Comparison of ENCODE assay signal across 1 cellular context in the genomic region with DNA sequence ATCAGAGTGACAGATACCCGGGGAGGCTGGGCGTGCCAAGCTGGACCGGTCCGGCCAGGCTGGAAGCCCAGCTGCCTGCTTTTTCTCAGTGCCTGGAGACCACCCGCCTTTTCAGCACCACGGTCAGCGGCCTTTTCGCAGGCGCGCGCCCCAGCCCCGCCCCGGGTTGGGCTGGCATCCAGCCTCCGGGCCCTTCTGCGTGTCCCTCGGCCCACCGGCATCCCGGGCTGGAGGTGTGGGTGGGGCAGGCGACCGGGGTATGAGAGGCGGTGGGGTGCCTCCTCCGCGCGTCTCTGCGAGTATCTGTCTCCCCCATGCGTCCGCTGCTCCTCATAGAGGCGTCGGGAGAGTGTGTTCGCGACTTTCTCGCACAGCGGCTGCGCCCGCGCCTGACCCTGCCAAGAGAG.
TF ChIP-seq lines count a peak whose summit lies in the region.

No MANE protein-coding gene starts in this region.

TF ChIP-seq in HepG2, 621 proteins besides CTCF, POLR2A, EP300 and RAD21 (continued from another document and continues in another):
- TF ChIP-seq, protein P1, sequence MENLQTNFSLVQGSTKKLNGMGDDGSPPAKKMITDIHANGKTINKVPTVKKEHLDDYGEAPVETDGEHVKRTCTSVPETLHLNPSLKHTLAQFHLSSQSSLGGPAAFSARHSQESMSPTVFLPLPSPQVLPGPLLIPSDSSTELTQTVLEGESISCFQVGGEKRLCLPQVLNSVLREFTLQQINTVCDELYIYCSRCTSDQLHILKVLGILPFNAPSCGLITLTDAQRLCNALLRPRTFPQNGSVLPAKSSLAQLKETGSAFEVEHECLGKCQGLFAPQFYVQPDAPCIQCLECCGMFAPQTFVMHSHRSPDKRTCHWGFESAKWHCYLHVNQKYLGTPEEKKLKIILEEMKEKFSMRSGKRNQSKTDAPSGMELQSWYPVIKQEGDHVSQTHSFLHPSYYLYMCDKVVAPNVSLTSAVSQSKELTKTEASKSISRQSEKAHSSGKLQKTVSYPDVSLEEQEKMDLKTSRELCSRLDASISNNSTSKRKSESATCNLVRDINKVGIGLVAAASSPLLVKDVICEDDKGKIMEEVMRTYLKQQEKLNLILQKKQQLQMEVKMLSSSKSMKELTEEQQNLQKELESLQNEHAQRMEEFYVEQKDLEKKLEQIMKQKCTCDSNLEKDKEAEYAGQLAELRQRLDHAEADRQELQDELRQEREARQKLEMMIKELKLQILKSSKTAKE (CRISPR knock-in tag; IDR thresholded peaks at IDR 0.05; ENCODE audit: borderline replicate concordance): 0 out of 2 replicates have a peak, but pooled peaks have one; percentile 42
- TF ChIP-seq, protein P2, sequence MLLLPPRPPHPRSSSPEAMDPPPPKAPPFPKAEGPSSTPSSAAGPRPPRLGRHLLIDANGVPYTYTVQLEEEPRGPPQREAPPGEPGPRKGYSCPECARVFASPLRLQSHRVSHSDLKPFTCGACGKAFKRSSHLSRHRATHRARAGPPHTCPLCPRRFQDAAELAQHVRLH (CRISPR knock-in tag; IDR thresholded peaks at IDR 0.05; ENCODE audit: borderline replicate concordance, low read depth): peak; percentile 36; the same call in 1 of the 2 replicates
- TF ChIP-seq MEIS1 (CRISPR knock-in tag; IDR thresholded peaks at IDR 0.05; ENCODE audit: borderline replicate concordance) (no peak), ZNF768 (CRISPR knock-in tag; IDR thresholded peaks at IDR 0.05) (0 out of 2 replicates have a peak, but pooled peaks have one; percentile 16), ZNF660 (CRISPR knock-in tag; IDR thresholded peaks at IDR 0.05; ENCODE audit: borderline replicate concordance, low read depth) (no peak), FOXC1 (CRISPR knock-in tag; IDR thresholded peaks at IDR 0.05; ENCODE audit: borderline replicate concordance) (no peak), SOX13 (IDR thresholded peaks at IDR 0.05) (no peak), SOX13 (CRISPR knock-in tag; conservative IDR thresholded peaks at IDR 0.05 in 1 of 2, IDR thresholded peaks at IDR 0.05 in 1 of 2) (no peak), PHF5A (CRISPR knock-in tag; IDR thresholded peaks at IDR 0.05; ENCODE audit: low read depth, unreplicated experiment) (no peak), ELF3 (CRISPR knock-in tag; IDR thresholded peaks at IDR 0.05) (no peak), KDM5B (CRISPR knock-in tag; IDR thresholded peaks at IDR 0.05; ENCODE audit: borderline replicate concordance) (0 out of 2 replicates have a peak, but pooled peaks have one; percentile 19), EED (CRISPR knock-in tag; IDR thresholded peaks at IDR 0.05) (no peak), ZNF460 (CRISPR knock-in tag; IDR thresholded peaks at IDR 0.05; ENCODE audit: borderline replicate concordance) (no peak), ZBTB42 (CRISPR knock-in tag; IDR thresholded peaks at IDR 0.05) (no peak), MAZ (IDR thresholded peaks at IDR 0.05; ENCODE audit: borderline replicate concordance, low read depth, low read length) (no peak), MAZ (CRISPR knock-in tag; IDR thresholded peaks at IDR 0.05; ENCODE audit: low read depth) (no peak), FOXO1 (CRISPR knock-in tag; IDR thresholded peaks at IDR 0.05) (no peak), JUN (CRISPR knock-in tag; IDR thresholded peaks at IDR 0.05) (no peak), ZMAT3 (CRISPR knock-in tag; conservative IDR thresholded peaks at IDR 0.05) (0 out of 2 replicates have a peak, but pooled peaks have one; percentile 37), FIP1L1 (IDR thresholded peaks at IDR 0.05; ENCODE audit: borderline replicate concordance, insufficient read depth, low read depth, low read length) (no peak), ZNF891 (CRISPR knock-in tag; IDR thresholded peaks at IDR 0.05) (0 out of 2 replicates have a peak, but pooled peaks have one; percentile 31), ZNF777 (CRISPR knock-in tag; IDR thresholded peaks at IDR 0.05) (0 out of 2 replicates have a peak, but pooled peaks have one; percentile 28), ZNF772 (CRISPR knock-in tag; IDR thresholded peaks at IDR 0.05) (peak; percentile 43; the same call in 1 of the 2 replicates), RBM39 (IDR thresholded peaks at IDR 0.05; ENCODE audit: low read depth, low read length, poor library complexity, severe bottlenecking) (no peak), RBM22 (optimal IDR thresholded peaks at IDR 0.05; ENCODE audit: low read length) (no peak), ZFYVE20 (CRISPR knock-in tag; IDR thresholded peaks at IDR 0.05; ENCODE audit: borderline replicate concordance, low read depth) (no peak), ZBTB21 (CRISPR knock-in tag; IDR thresholded peaks at IDR 0.05) (no peak), MEIS2 (CRISPR knock-in tag; IDR thresholded peaks at IDR 0.05) (0 out of 2 replicates have a peak, but pooled peaks have one; percentile 46), POGZ (CRISPR knock-in tag; IDR thresholded peaks at IDR 0.05) (no peak), REXO4 (CRISPR knock-in tag; IDR thresholded peaks at IDR 0.05; ENCODE audit: borderline replicate concordance) (no peak), POLR2G (IDR thresholded peaks at IDR 0.05; ENCODE audit: low read depth, low read length) (no peak), ZNF501 (CRISPR knock-in tag; IDR thresholded peaks at IDR 0.05) (0 out of 2 replicates have a peak, but pooled peaks have one; percentile 20), ZMYM3 (CRISPR knock-in tag; IDR thresholded peaks at IDR 0.05) (no peak), ZNF121 (CRISPR knock-in tag; IDR thresholded peaks at IDR 0.05) (no peak), REL (CRISPR knock-in tag; conservative IDR thresholded peaks at IDR 0.05) (no peak), DNMT3B (CRISPR knock-in tag; conservative IDR thresholded peaks at IDR 0.05) (no peak; the same call in 1 of the 2 replicates), HOXA5 (CRISPR knock-in tag; IDR thresholded peaks at IDR 0.05) (peak; percentile 38; the same call in 1 of the 2 replicates), PAF1 (CRISPR knock-in tag; IDR thresholded peaks at IDR 0.05) (no peak), SNAPC2 (CRISPR knock-in tag; IDR thresholded peaks at IDR 0.05) (peak; percentile 40; the same call in 1 of the 2 replicates), SMARCC2 (IDR thresholded peaks at IDR 0.05) (no peak), ZNF230 (CRISPR knock-in tag; IDR thresholded peaks at IDR 0.05) (no peak), ZNF331 (CRISPR knock-in tag; IDR thresholded peaks at IDR 0.05) (peak; percentile 69; the same call in 1 of the 2 replicates), MTF2 (CRISPR knock-in tag; IDR thresholded peaks at IDR 0.05; ENCODE audit: borderline replicate concordance) (no peak), ZSCAN22 (CRISPR knock-in tag; IDR thresholded peaks at IDR 0.05) (no peak), HNF4G (IDR thresholded peaks at IDR 0.05; ENCODE audit: borderline replicate concordance, low read depth, low read length) (no peak), HNF4G (CRISPR knock-in tag; IDR thresholded peaks at IDR 0.05; ENCODE audit: borderline replicate concordance, low read depth) (no peak), ZNF383 (CRISPR knock-in tag; IDR thresholded peaks at IDR 0.05; ENCODE audit: borderline replicate concordance) (no peak), SUZ12 (IDR thresholded peaks at IDR 0.05; ENCODE audit: low read depth, low read length) (no peak)
- TF ChIP-seq, protein P3, sequence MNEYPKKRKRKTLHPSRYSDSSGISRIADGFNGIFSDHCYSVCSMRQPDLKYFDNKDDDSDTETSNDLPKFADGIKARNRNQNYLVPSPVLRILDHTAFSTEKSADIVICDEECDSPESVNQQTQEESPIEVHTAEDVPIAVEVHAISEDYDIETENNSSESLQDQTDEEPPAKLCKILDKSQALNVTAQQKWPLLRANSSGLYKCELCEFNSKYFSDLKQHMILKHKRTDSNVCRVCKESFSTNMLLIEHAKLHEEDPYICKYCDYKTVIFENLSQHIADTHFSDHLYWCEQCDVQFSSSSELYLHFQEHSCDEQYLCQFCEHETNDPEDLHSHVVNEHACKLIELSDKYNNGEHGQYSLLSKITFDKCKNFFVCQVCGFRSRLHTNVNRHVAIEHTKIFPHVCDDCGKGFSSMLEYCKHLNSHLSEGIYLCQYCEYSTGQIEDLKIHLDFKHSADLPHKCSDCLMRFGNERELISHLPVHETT (CRISPR knock-in tag; conservative IDR thresholded peaks at IDR 0.05): no peak
- TF ChIP-seq, protein P4, sequence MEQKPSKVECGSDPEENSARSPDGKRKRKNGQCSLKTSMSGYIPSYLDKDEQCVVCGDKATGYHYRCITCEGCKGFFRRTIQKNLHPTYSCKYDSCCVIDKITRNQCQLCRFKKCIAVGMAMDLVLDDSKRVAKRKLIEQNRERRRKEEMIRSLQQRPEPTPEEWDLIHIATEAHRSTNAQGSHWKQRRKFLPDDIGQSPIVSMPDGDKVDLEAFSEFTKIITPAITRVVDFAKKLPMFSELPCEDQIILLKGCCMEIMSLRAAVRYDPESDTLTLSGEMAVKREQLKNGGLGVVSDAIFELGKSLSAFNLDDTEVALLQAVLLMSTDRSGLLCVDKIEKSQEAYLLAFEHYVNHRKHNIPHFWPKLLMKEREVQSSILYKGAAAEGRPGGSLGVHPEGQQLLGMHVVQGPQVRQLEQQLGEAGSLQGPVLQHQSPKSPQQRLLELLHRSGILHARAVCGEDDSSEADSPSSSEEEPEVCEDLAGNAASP (CRISPR knock-in tag; IDR thresholded peaks at IDR 0.05; ENCODE audit: borderline replicate concordance): peak; percentile 37; the same call in 1 of the 2 replicates
- TF ChIP-seq, protein P5, sequence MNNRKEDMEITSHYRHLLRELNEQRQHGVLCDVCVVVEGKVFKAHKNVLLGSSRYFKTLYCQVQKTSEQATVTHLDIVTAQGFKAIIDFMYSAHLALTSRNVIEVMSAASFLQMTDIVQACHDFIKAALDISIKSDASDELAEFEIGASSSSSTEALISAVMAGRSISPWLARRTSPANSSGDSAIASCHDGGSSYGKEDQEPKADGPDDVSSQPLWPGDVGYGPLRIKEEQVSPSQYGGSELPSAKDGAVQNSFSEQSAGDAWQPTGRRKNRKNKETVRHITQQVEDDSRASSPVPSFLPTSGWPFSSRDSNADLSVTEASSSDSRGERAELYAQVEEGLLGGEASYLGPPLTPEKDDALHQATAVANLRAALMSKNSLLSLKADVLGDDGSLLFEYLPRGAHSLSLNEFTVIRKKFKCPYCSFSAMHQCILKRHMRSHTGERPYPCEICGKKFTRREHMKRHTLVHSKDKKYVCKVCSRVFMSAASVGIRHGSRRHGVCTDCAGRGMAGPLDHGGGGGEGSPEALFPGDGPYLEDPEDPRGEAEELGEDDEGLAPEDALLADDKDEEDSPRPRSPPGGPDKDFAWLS (CRISPR knock-in tag; IDR thresholded peaks at IDR 0.05; ENCODE audit: borderline replicate concordance): no peak
- TF ChIP-seq, protein P6, sequence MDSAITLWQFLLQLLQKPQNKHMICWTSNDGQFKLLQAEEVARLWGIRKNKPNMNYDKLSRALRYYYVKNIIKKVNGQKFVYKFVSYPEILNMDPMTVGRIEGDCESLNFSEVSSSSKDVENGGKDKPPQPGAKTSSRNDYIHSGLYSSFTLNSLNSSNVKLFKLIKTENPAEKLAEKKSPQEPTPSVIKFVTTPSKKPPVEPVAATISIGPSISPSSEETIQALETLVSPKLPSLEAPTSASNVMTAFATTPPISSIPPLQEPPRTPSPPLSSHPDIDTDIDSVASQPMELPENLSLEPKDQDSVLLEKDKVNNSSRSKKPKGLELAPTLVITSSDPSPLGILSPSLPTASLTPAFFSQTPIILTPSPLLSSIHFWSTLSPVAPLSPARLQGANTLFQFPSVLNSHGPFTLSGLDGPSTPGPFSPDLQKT (CRISPR knock-in tag; IDR thresholded peaks at IDR 0.05; ENCODE audit: borderline replicate concordance): no peak
- TF ChIP-seq, protein P7, sequence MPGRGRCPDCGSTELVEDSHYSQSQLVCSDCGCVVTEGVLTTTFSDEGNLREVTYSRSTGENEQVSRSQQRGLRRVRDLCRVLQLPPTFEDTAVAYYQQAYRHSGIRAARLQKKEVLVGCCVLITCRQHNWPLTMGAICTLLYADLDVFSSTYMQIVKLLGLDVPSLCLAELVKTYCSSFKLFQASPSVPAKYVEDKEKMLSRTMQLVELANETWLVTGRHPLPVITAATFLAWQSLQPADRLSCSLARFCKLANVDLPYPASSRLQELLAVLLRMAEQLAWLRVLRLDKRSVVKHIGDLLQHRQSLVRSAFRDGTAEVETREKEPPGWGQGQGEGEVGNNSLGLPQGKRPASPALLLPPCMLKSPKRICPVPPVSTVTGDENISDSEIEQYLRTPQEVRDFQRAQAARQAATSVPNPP (CRISPR knock-in tag; IDR thresholded peaks at IDR 0.05): no peak
- TF ChIP-seq, protein P8, sequence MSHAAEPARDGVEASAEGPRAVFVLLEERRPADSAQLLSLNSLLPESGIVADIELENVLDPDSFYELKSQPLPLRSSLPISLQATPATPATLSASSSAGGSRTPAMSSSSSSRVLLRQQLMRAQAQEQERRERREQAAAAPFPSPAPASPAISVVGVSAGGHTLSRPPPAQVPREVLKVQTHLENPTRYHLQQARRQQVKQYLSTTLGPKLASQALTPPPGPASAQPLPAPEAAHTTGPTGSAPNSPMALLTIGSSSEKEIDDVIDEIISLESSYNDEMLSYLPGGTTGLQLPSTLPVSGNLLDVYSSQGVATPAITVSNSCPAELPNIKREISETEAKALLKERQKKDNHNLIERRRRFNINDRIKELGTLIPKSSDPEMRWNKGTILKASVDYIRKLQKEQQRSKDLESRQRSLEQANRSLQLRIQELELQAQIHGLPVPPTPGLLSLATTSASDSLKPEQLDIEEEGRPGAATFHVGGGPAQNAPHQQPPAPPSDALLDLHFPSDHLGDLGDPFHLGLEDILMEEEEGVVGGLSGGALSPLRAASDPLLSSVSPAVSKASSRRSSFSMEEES (CRISPR knock-in tag; IDR thresholded peaks at IDR 0.05): peak; percentile 35; the same call in 1 of the 2 replicates
